Comparison of ENCODE assay signal across 1 cellular context in genomic region chr9:38437193-38437823, GRCh38.
TF ChIP-seq lines count a peak whose summit lies in the region.

No MANE protein-coding gene starts in this region.

TF ChIP-seq in HepG2, 621 proteins besides CTCF, POLR2A, EP300 and RAD21 (continued from another document and continues in another):
- TF ChIP-seq TRAFD1 (CRISPR knock-in tag; IDR thresholded peaks at IDR 0.05; ENCODE audit: borderline replicate concordance) (no peak), ZNF121 (CRISPR knock-in tag; IDR thresholded peaks at IDR 0.05) (no peak), AHR (CRISPR knock-in tag; IDR thresholded peaks at IDR 0.05) (no peak), FOXA1 (IDR thresholded peaks at IDR 0.05) (no peak), FOXA1 (CRISPR knock-in tag; IDR thresholded peaks at IDR 0.05) (peak; percentile 57), BRCA1 (CRISPR knock-in tag; IDR thresholded peaks at IDR 0.05) (no peak), ZNF512B (CRISPR knock-in tag; IDR thresholded peaks at IDR 0.05; ENCODE audit: borderline replicate concordance) (no peak), SNAPC4 (CRISPR knock-in tag; IDR thresholded peaks at IDR 0.05) (no peak), ZBTB4 (CRISPR knock-in tag; IDR thresholded peaks at IDR 0.05; ENCODE audit: borderline replicate concordance) (peak; percentile 68; the same call in 1 of the 2 replicates), FOXP4 (CRISPR knock-in tag; IDR thresholded peaks at IDR 0.05) (peak; percentile 66; the same call in 1 of the 2 replicates), ZNF235 (CRISPR knock-in tag; IDR thresholded peaks at IDR 0.05; ENCODE audit: borderline replicate concordance) (no peak), ZNF569 (CRISPR knock-in tag; IDR thresholded peaks at IDR 0.05; ENCODE audit: borderline replicate concordance) (no peak), ZNF790 (CRISPR knock-in tag; IDR thresholded peaks at IDR 0.05; ENCODE audit: borderline replicate concordance) (no peak), HOXA5 (CRISPR knock-in tag; IDR thresholded peaks at IDR 0.05) (no peak), ZNF841 (CRISPR knock-in tag; IDR thresholded peaks at IDR 0.05; ENCODE audit: borderline replicate concordance) (no peak), HCFC1 (IDR thresholded peaks at IDR 0.05; ENCODE audit: low read depth, low read length) (no peak), ZSCAN29 (CRISPR knock-in tag; conservative IDR thresholded peaks at IDR 0.05) (no peak), ZNF740 (CRISPR knock-in tag; IDR thresholded peaks at IDR 0.05) (no peak), ZNF556 (CRISPR knock-in tag; IDR thresholded peaks at IDR 0.05; ENCODE audit: borderline replicate concordance) (no peak), ZNF431 (CRISPR knock-in tag; IDR thresholded peaks at IDR 0.05; ENCODE audit: borderline replicate concordance, low read depth) (0 out of 2 replicates have a peak, but pooled peaks have one; percentile 68), ZNF160 (CRISPR knock-in tag; IDR thresholded peaks at IDR 0.05) (no peak), MXI1 (IDR thresholded peaks at IDR 0.05; ENCODE audit: borderline replicate concordance, low read depth, low read length) (no peak), PHF5A (CRISPR knock-in tag; IDR thresholded peaks at IDR 0.05; ENCODE audit: low read depth, unreplicated experiment) (no peak), ZNF546 (CRISPR knock-in tag; conservative IDR thresholded peaks at IDR 0.05) (no peak), ETV5 (CRISPR knock-in tag; IDR thresholded peaks at IDR 0.05; ENCODE audit: borderline replicate concordance) (peak; percentile 67; the same call in 1 of the 2 replicates), TAF15 (IDR thresholded peaks at IDR 0.05; ENCODE audit: low read depth, low read length, poor library complexity, severe bottlenecking) (no peak), SRY (CRISPR knock-in tag; IDR thresholded peaks at IDR 0.05) (no peak), ARHGAP35 (CRISPR knock-in tag; IDR thresholded peaks at IDR 0.05; ENCODE audit: borderline replicate concordance) (no peak), ZNF10 (CRISPR knock-in tag; IDR thresholded peaks at IDR 0.05; ENCODE audit: borderline replicate concordance, low read depth) (no peak), NCOR1 (IDR thresholded peaks at IDR 0.05; ENCODE audit: borderline replicate concordance, low read length) (no peak), ZNF615 (CRISPR knock-in tag; IDR thresholded peaks at IDR 0.05; ENCODE audit: borderline replicate concordance) (0 out of 2 replicates have a peak, but pooled peaks have one; percentile 62), UBTF (CRISPR knock-in tag; IDR thresholded peaks at IDR 0.05) (no peak), ZNF746 (CRISPR knock-in tag; IDR thresholded peaks at IDR 0.05) (no peak), ATF7-NPFF (CRISPR knock-in tag; IDR thresholded peaks at IDR 0.05; ENCODE audit: low read depth) (no peak), BCLAF1 (IDR thresholded peaks at IDR 0.05) (no peak), ZNF34 (CRISPR knock-in tag; IDR thresholded peaks at IDR 0.05; ENCODE audit: borderline replicate concordance) (no peak), ATF1 (CRISPR knock-in tag; IDR thresholded peaks at IDR 0.05) (no peak)
